In genomic region chr5:68418680-68419079, GRCh38 we compare ENCODE assay signal across 25 cellular contexts.
DNase-seq lines count a peak whose midpoint lies in the region; ATAC-seq and TF ChIP-seq lines count a peak whose summit lies in the region.
"Had no signal": no experiment of that assay in that cellular context is flagged by ENCODE, and none has a peak within 500 bp of the region (broad histone marks: within the 10 kb centered on the region; RNA-seq: fewer than 3 reads in every experiment).

No MANE protein-coding gene starts in this region.

- in situ Hi-C loops in GM23248 (cut with MboI): no loop called here

- H2AFZ ChIP-seq in GM23248 (no peak overlapping the region), mesenchymal stem cell (ENCODE audit: low read depth, low read length) (no peak overlapping the region)
- H2AFZ ChIP-seq: PC-9 had no signal

- H3K79me2 ChIP-seq in GM23248 (ENCODE audit: insufficient read depth): no peaks in the 10 kb centered on the region

- no peak overlapping the region; the same call in 1 of the 2 replicates for H3K4me3 ChIP-seq in GM23248
- H3K4me3 ChIP-seq in adrenal gland: no peak overlapping the region
- no peak overlapping the region for H3K4me3 ChIP-seq in mesenchymal stem cell (ENCODE audit: insufficient read depth in 1 of 2, low read depth in 1 of 2, low read length in 2 of 2)
- H3K4me3 ChIP-seq in subcutaneous abdominal adipose tissue (ENCODE audit: low read depth in 1 of 5, low read length in 5 of 5): no peak overlapping the region
- H3K4me3 ChIP-seq: GM12878, pancreas, PC-9 had no signal

- no peaks in the 10 kb centered on the region for H3K27me3 ChIP-seq in GM23248 (replicated peaks; ENCODE audit: insufficient read depth)
- H3K27me3 ChIP-seq in adrenal gland: no peaks in the 10 kb centered on the region
- no peaks in the 10 kb centered on the region for H3K27me3 ChIP-seq in mesenchymal stem cell (ENCODE audit: control insufficient read depth in 1 of 2, insufficient read depth in 1 of 2, low read length in 2 of 2)
- H3K27me3 ChIP-seq in subcutaneous abdominal adipose tissue (ENCODE audit: control insufficient read depth in 5 of 5, insufficient read depth in 4 of 5, low read length in 5 of 5): no peaks in the 10 kb centered on the region
- H3K27me3 ChIP-seq: pancreas had no signal

- H2BK15ac ChIP-seq in mesenchymal stem cell (ENCODE audit: low read depth, poor library complexity, severe bottlenecking): no peak overlapping the region

- H3K14ac ChIP-seq in mesenchymal stem cell (ENCODE audit: low read length in 2 of 2): no peak overlapping the region

- peaks cover 2% of the 10 kb centered on the region; the same call in 1 of the 2 replicates for H3F3A ChIP-seq in GM23248 (ENCODE audit: insufficient read depth)

- H2BK120ac ChIP-seq in mesenchymal stem cell (ENCODE audit: low read depth, low read length): peak overlapping the region; percentile 88

- H3K4me1 ChIP-seq in GM23248 (ENCODE audit: insufficient read depth) (peaks cover 39% of the 10 kb centered on the region), adrenal gland (replicated peaks in 1 of 2) (peaks cover 18 to 43% of the 10 kb centered on the region in 2 donors), mesenchymal stem cell (ENCODE audit: control insufficient read depth, insufficient read depth, low read depth, low read length) (peaks cover 7% of the 10 kb centered on the region), subcutaneous abdominal adipose tissue (ENCODE audit: control insufficient read depth in 5 of 5, insufficient read depth in 5 of 5, low read length in 5 of 5) (peaks cover 4 to 31% (median 28%) of the 10 kb centered on the region in 5 donors)

- H3K18ac ChIP-seq in mesenchymal stem cell (ENCODE audit: low read depth in 1 of 2, low read length in 2 of 2): peak overlapping the region in 1 of 2 experiments; percentile 82

- H3K79me1 ChIP-seq in mesenchymal stem cell (replicated peaks; ENCODE audit: low read length, poor library complexity, severe bottlenecking): no peaks in the 10 kb centered on the region

- no peak overlapping the region for H3K9ac ChIP-seq in GM23248
- peak overlapping the region; percentile 14 for H3K9ac ChIP-seq in mesenchymal stem cell (ENCODE audit: low read length)
- H3K9ac ChIP-seq in subcutaneous abdominal adipose tissue (ENCODE audit: low read length in 5 of 5): peak overlapping the region in 2 of 5 donors; percentile 22 to 45
- H3K9ac ChIP-seq: KMS-11 had no signal

- H3K4me2 ChIP-seq in GM23248 (ENCODE audit: unreplicated experiment) (peak overlapping the region; percentile 43), mesenchymal stem cell (ENCODE audit: low read length, poor library complexity, severe bottlenecking) (no peak overlapping the region)
- H3K4me2 ChIP-seq: KMS-11 had no signal

- H2AK5ac ChIP-seq in mesenchymal stem cell (ENCODE audit: low read length, severe bottlenecking): peak overlapping the region; percentile 67

- ATAC-seq in left lobe of liver (no peak), left colon (no peak)
- ATAC-seq: activated CD8-positive, alpha-beta T cell treated with anti-CD3 and anti-CD28 coated beads for 36 hours; activated naive CD4-positive, alpha-beta T cell treated with anti-CD3 and anti-CD28 coated beads, Interleukin-2, amount 50 U/mL, for 72 hours; GM12878; natural killer cell treated with Interleukin-12 subunit alpha and Interleukin-12 subunit beta and Interleukin-15 and Interleukin-18, amount 100 ng/mL, for 72 hours; SK-N-SH treated with all-trans-retinoic acid at 6 μM for 48 hours; T-helper 17 cell had no signal

- intact Hi-C loops in adrenal gland (cut with DNase I) (no loop called here), left colon (cut with DNase I, micrococcal nuclease) (no loop called here)

- peak overlapping the region; percentile 58 for H4K91ac ChIP-seq in mesenchymal stem cell (ENCODE audit: low read length)

- no peak overlapping the region for H3K4ac ChIP-seq in mesenchymal stem cell (ENCODE audit: low read depth in 1 of 2, low read length in 2 of 2)

- WGBS in GM23248 (ENCODE audit: low coverage in 1 of 2, low lambda C conversion rate in 2 of 2, missing lambda C conversion rate in 2 of 2), 2 experiments: 79 to 83% methylated on average over 3 of the region's 3 CpGs
- WGBS in adrenal gland, 4 donors: 85 to 88% (median 86%) methylated on average over 3 of the region's 3 CpGs
- 100% methylated on average over 2 of the region's 3 CpGs for WGBS in mesenchymal stem cell

- no peaks in the 10 kb centered on the region for H4K20me1 ChIP-seq in GM23248 (ENCODE audit: insufficient read depth)

- TF ChIP-seq POLR2A in adrenal gland (IDR thresholded peaks at IDR 0.05): no peak

- no peak for DNase-seq in GM23248
- DNase-seq in adrenal gland: no peak
- DNase-seq in mesenchymal stem cell: no peak
- no peak for DNase-seq in NCI-H1048 (lab: John Stamatoyannopoulos, UW)
- no peak for DNase-seq in left lobe of liver (ENCODE audit: low spot score)
- no peak for DNase-seq in caudate nucleus (lab: John Stamatoyannopoulos, UW)
- no peak for DNase-seq in left colon
- DNase-seq: activated CD8-positive, alpha-beta T cell treated with anti-CD3 and anti-CD28 coated beads for 36 hours; aorta; H7; islet precursor cell; NCI-H1436; NCI-H2081 treated with DMSO at 0.1 percent for 48 hours; NCI-H446 treated with DMSO at 0.1 percent for 48 hours; NK-92 treated with Interleukin-12 subunit alpha and Interleukin-12 subunit beta, amount 100 ng/mL, for 24 hours; retina; T-helper 17 cell had no signal

- H2BK5ac ChIP-seq in mesenchymal stem cell (ENCODE audit: low read depth, low read length, poor library complexity, severe bottlenecking): no peak overlapping the region

- no peak for TF ChIP-seq CTCF in adrenal gland (IDR thresholded peaks at IDR 0.05)

- no peak overlapping the region for H4K8ac ChIP-seq in mesenchymal stem cell (ENCODE audit: low read length)

- no peaks in the 10 kb centered on the region for H3K9me3 ChIP-seq in GM23248 (ENCODE audit: low read depth)
- H3K9me3 ChIP-seq in adrenal gland (replicated peaks in 1 of 3): no peaks in the 10 kb centered on the region
- no peaks in the 10 kb centered on the region for H3K9me3 ChIP-seq in mesenchymal stem cell (ENCODE audit: control insufficient read depth, low read length)
- no peaks in the 10 kb centered on the region for H3K9me3 ChIP-seq in subcutaneous abdominal adipose tissue (ENCODE audit: control insufficient read depth in 5 of 5, low read length in 5 of 5)
- H3K9me3 ChIP-seq: pancreas had no signal

- no peaks in the 10 kb centered on the region for H3K9me2 ChIP-seq in GM23248 (ENCODE audit: insufficient read depth)

- H3K36me3 ChIP-seq in GM23248 (ENCODE audit: low read depth) (no peaks in the 10 kb centered on the region), adrenal gland (replicated peaks in 1 of 2) (no peaks in the 10 kb centered on the region), mesenchymal stem cell (ENCODE audit: control insufficient read depth in 1 of 2, insufficient read depth in 2 of 2, low read depth in 1 of 2, low read length in 2 of 2) (no peaks in the 10 kb centered on the region), subcutaneous abdominal adipose tissue (ENCODE audit: control insufficient read depth in 5 of 5, insufficient read depth in 5 of 5, low read length in 5 of 5) (no peaks in the 10 kb centered on the region)
- H3K36me3 ChIP-seq: pancreas had no signal

- H3K23ac ChIP-seq in mesenchymal stem cell (ENCODE audit: low read length in 2 of 2): no peak overlapping the region

- H3K27ac ChIP-seq in GM23248 (peak overlapping the region; percentile 52), adrenal gland (peak overlapping the region in 4 of 5 donors; percentile 30 to 67 (median 38)), mesenchymal stem cell (ENCODE audit: low read length, poor library complexity, severe bottlenecking) (no peak overlapping the region), subcutaneous abdominal adipose tissue (ENCODE audit: low read depth, low read length) (peak overlapping the region; percentile 78), caudate nucleus (ENCODE audit: low read depth, low read length) (no peak overlapping the region)
- H3K27ac ChIP-seq: KMS-11, pancreas, PC-9 had no signal

- H2BK12ac ChIP-seq in mesenchymal stem cell (ENCODE audit: low read length in 2 of 2): peak overlapping the region; percentile 54 to 69

Comparison
In these comparisons a context has a peak if more than half of its experiments do, and no peak if none do; other contexts are left out.
1. H3K27ac ChIP-seq: peak in GM23248 (single experiment), adrenal gland (4 of 5) and subcutaneous abdominal adipose tissue (single experiment); none in mesenchymal stem cell (single experiment) and caudate nucleus (single experiment).